In genomic region chr5:442335-443238, GRCh38 we compare ENCODE assay signal across 8 cellular contexts. TPM values are rescaled to one million over a fixed set of nuclear protein-coding genes. Genes with fewer than 3 reads are reported as not detected.
A peak's percentile ranks its signal among the peaks of the same experiment; 100 is the strongest.
DNase-seq lines count a peak whose midpoint lies in the region; ATAC-seq and TF ChIP-seq lines count a peak whose summit lies in the region.

Gene EXOC3, plus strand, starts transcription at chr5:443176. Its CDS starts 3,030 bp downstream, at chr5:446206.

- H3K27me3 Mint-ChIP-seq in natural killer cell treated with Interleukin-12 subunit alpha and Interleukin-12 subunit beta and Interleukin-15 and Interleukin-18, amount 100 ng/mL, for 72 hours: no peaks in the 10 kb centered on the region

- H3K36me3 Mint-ChIP-seq in natural killer cell treated with Interleukin-12 subunit alpha and Interleukin-12 subunit beta and Interleukin-15 and Interleukin-18, amount 100 ng/mL, for 72 hours: peaks cover 6% of the 10 kb centered on the region

- peak within 1 kb of the TSS; percentile 65 for H2AFZ ChIP-seq in fibroblast of lung (ENCODE audit: low read length)

- peak within 1 kb of the TSS; percentile 88 to 91 for H3K27ac Mint-ChIP-seq in natural killer cell treated with Interleukin-12 subunit alpha and Interleukin-12 subunit beta and Interleukin-15 and Interleukin-18, amount 100 ng/mL, for 72 hours

- ATAC-seq in GM21447 (IDR thresholded peaks at IDR 0.05; ENCODE audit: unreplicated experiment): peak; percentile 76
- peak; percentile 94 to 96 for ATAC-seq in natural killer cell treated with Interleukin-12 subunit alpha and Interleukin-12 subunit beta and Interleukin-15 and Interleukin-18, amount 100 ng/mL, for 72 hours

- H3K4me2 ChIP-seq in fibroblast of lung (ENCODE audit: extremely low read depth, insufficient read depth, low read length): peak within 1 kb of the TSS; percentile 99

- H3K79me2 ChIP-seq in fibroblast of lung (ENCODE audit: control insufficient read depth, insufficient read depth, low read length): peaks cover 31% of the 10 kb centered on the region

- DNase-seq in DMS153 (lab: John Stamatoyannopoulos, UW): peak; percentile 42
- DNase-seq in RKO (ENCODE audit: low spot score): peak; percentile 74
- DNase-seq in activated T-helper 1 cell treated with anti-CD3 and anti-CD28 coated beads, Interleukin-2, amount 50 U/mL, for 16 hours (ENCODE audit: low read depth in 1 of 2, low spot score in 1 of 2): peak; percentile 49 to 72
- DNase-seq in fibroblast of lung (ENCODE audit: low read depth in 2 of 2): peak; percentile 63 to 65
- DNase-seq in natural killer cell treated with Interleukin-12 subunit alpha and Interleukin-12 subunit beta and Interleukin-15 and Interleukin-18, amount 100 ng/mL, for 72 hours (ENCODE audit: low spot score): peak; percentile 89
- peak; percentile 65 for DNase-seq in stimulated activated naive CD4-positive, alpha-beta T cell treated with Interleukin-2 at 50 U/mL for 16 hours (lab: John Stamatoyannopoulos, UW)

- peaks cover 13% of the 10 kb centered on the region for H3K36me3 ChIP-seq in HUES64 (ENCODE audit: insufficient read depth, low read length)
- peaks cover 10% of the 10 kb centered on the region for H3K36me3 ChIP-seq in fibroblast of lung (ENCODE audit: control insufficient read depth, insufficient read depth, low read length)

- H3K9ac ChIP-seq in HUES64 (ENCODE audit: low read depth, low read length) (peak within 1 kb of the TSS; percentile 83), fibroblast of lung (ENCODE audit: insufficient read depth, low read length) (peak within 1 kb of the TSS; percentile 85)

- H3K4me1 Mint-ChIP-seq in natural killer cell treated with Interleukin-12 subunit alpha and Interleukin-12 subunit beta and Interleukin-15 and Interleukin-18, amount 100 ng/mL, for 72 hours (ENCODE audit: low read depth in 2 of 2): peaks cover 11 to 23% of the 10 kb centered on the region in 2 donors

- H3K27me3 ChIP-seq in HUES64 (ENCODE audit: insufficient read depth, low read length) (no peaks in the 10 kb centered on the region), fibroblast of lung (ENCODE audit: control insufficient read depth, insufficient read depth, low read length) (no peaks in the 10 kb centered on the region)

- whole genome bisulfite sequencing in HUES64: 8% methylated on average over 72 of the region's 73 CpGs

- H3K27ac ChIP-seq in HUES64 (ENCODE audit: low read depth, low read length) (no peak within 1 kb of the TSS), fibroblast of lung (ENCODE audit: insufficient read depth, low read length) (peak within 1 kb of the TSS; percentile 78)

- no peaks in the 10 kb centered on the region for H4K20me1 ChIP-seq in fibroblast of lung (ENCODE audit: control insufficient read depth, extremely low read depth, insufficient read depth, low read length)

- no peaks in the 10 kb centered on the region for H3K9me3 Mint-ChIP-seq in natural killer cell treated with Interleukin-12 subunit alpha and Interleukin-12 subunit beta and Interleukin-15 and Interleukin-18, amount 100 ng/mL, for 72 hours

- H3K9me3 ChIP-seq in HUES64 (ENCODE audit: insufficient read depth, low read depth, low read length): no peaks in the 10 kb centered on the region
- H3K9me3 ChIP-seq in fibroblast of lung (ENCODE audit: control insufficient read depth, insufficient read depth, low read depth, low read length): no peaks in the 10 kb centered on the region

- H3K4me3 ChIP-seq in HUES64 (ENCODE audit: low read length): peak within 1 kb of the TSS; percentile 91
- peak within 1 kb of the TSS; percentile 96 to 100 (median 98) for H3K4me3 ChIP-seq in fibroblast of lung (replicated peaks in 1 of 4; ENCODE audit: control extremely low read depth in 1 of 4, insufficient read depth in 1 of 4, low read depth in 3 of 4, low read length in 4 of 4)

- H3K4me1 ChIP-seq in HUES64 (ENCODE audit: insufficient read depth, low read length): 0 out of 2 replicates have a peak, but pooled peaks cover 6% of the 10 kb centered on the region
- H3K4me1 ChIP-seq in fibroblast of lung (ENCODE audit: control insufficient read depth, extremely low read depth, insufficient read depth, low read length): peaks cover 7% of the 10 kb centered on the region

- peak within 1 kb of the TSS; percentile 94 for H3K4me3 Mint-ChIP-seq in natural killer cell treated with Interleukin-12 subunit alpha and Interleukin-12 subunit beta and Interleukin-15 and Interleukin-18, amount 100 ng/mL, for 72 hours

- TF ChIP-seq CTCF in fibroblast of lung (conservative IDR thresholded peaks at IDR 0.05 in 1 of 2, IDR thresholded peaks at IDR 0.05 in 1 of 2; ENCODE audit: low read depth in 1 of 2, low read length in 2 of 2): no peak

RNA-seq across cellular contexts. Expression of gene EXOC3, which starts in this region (rescaled TPM):
- polyA plus RNA-seq in HUES64 (2013, experiment 1 of 2): 28.1 TPM
- 26.7 TPM for polyA plus RNA-seq in HUES64 (2013, experiment 2 of 2)
- 34.5 and 36.5 TPM in 2 replicates for total RNA-seq in fibroblast of lung
- 19.9 and 24.3 TPM in 2 replicates for polyA plus RNA-seq in fibroblast of lung
- 36.3 and 49.1 TPM in 2 replicates for polyA plus RNA-seq in fibroblast of lung (2012)
- 38.8 and 41.0 TPM in 2 replicates for polyA minus RNA-seq in fibroblast of lung (ENCODE audit: low replicate concordance)
- total RNA-seq in natural killer cell treated with Interleukin-12 subunit alpha and Interleukin-12 subunit beta and Interleukin-15 and Interleukin-18, amount 100 ng/mL, for 72 hours: 10 to 100 TPM; 60.2 to 89.8 TPM
